Comparison of ENCODE assay signal across 6 cellular contexts in genomic region chr17:75127936-75128335, GRCh38. TPM values are rescaled to one million over a fixed set of nuclear protein-coding genes. Genes with fewer than 3 reads are reported as not detected.
DNase-seq lines count a peak whose midpoint lies in the region; ATAC-seq, FAIRE-seq and TF ChIP-seq lines count a peak whose summit lies in the region.
"Not testable (repeated sequence)": the region's sequence is repeated elsewhere in the genome, so short reads cannot be mapped to it uniquely, and the experiment has no call there.

No MANE protein-coding gene starts in this region.

- H3K27me3 Mint-ChIP-seq in GM23338 (ENCODE audit: insufficient read depth, low read depth, poor library complexity), result peaks cover 21% of the 10 kb centered on the region
- not testable (repeated sequence) for H3K27me3 Mint-ChIP-seq in T-cell; activated T-cell treated with anti-CD3 and anti-CD28 coated beads, Interleukin-2, amount 50 U/mL, for 24 hours; nephron (ENCODE audit: low read depth); type B pancreatic cell

- H3K4ac ChIP-seq in H1 (replicated peaks; ENCODE audit: insufficient read length, low read depth, low read length), result not testable (repeated sequence)

- not testable (repeated sequence) for H2AK5ac ChIP-seq in H1 (ENCODE audit: low read depth, low read length)

- ATAC-seq in GM23338; T-cell (replicated peaks in 1 of 4): not testable (repeated sequence)

- not testable (repeated sequence) for H3K79me2 ChIP-seq in GM23338 (replicated peaks; ENCODE audit: insufficient read depth); H1 (ENCODE audit: control insufficient read depth in 1 of 2, insufficient read depth in 2 of 2, low read length in 2 of 2)

- H2BK15ac ChIP-seq in H1 (ENCODE audit: low read length), result not testable (repeated sequence)

- CTCF ChIA-PET in T-cell (lab: Charles Lee), result interaction anchor here in 1 of 2 donors (0.7 kb wide), 1 partner anchor 16 kb away, joined by 3 read pairs; no protein-coding TSS in a partner anchor
- CTCF ChIA-PET in H1 (lab: Charles Lee; ENCODE audit: partially characterized antibody), result interaction anchor here (0.8 to 12.9 kb wide), 4 partner anchors 8 to 23 kb away, joined by 3 to 239 read pairs (median 24); partner anchors contain the start of gene ARMC7

- not testable (repeated sequence) for H2AFZ ChIP-seq in GM23338; H1 (ENCODE audit: low read length)

- H3K4me3 Mint-ChIP-seq in GM23338, result peak overlapping the region; percentile 32; the same call in 1 of the 3 replicates
- H3K4me3 Mint-ChIP-seq in T-cell, result peak overlapping the region in 1 of 3 donors; percentile 28
- H3K4me3 Mint-ChIP-seq in activated T-cell treated with anti-CD3 and anti-CD28 coated beads, Interleukin-2, amount 50 U/mL, for 24 hours, result not testable (repeated sequence)
- H3K4me3 Mint-ChIP-seq in nephron, result peak overlapping the region; percentile 12 to 69 (median 66)
- H3K4me3 Mint-ChIP-seq in type B pancreatic cell, result peak overlapping the region; percentile 56

- H3K18ac ChIP-seq in H1 (ENCODE audit: extremely low read depth, low read length), result not testable (repeated sequence)

- not testable (repeated sequence) for H3K36me3 ChIP-seq in GM23338 (ENCODE audit: insufficient read depth)
- H3K36me3 ChIP-seq in H1 (ENCODE audit: control insufficient read depth in 2 of 4, insufficient read depth in 4 of 4, low read length in 3 of 4), result peaks cover 0 to 10% (median 6%) of the 10 kb centered on the region in 4 experiments; a peak in 6 of 8 replicates

- not testable (repeated sequence) for FAIRE-seq in H1 (lab: Jason Lieb, UNC)

- H4K20me1 ChIP-seq in GM23338 (replicated peaks; ENCODE audit: insufficient read depth), result not testable (repeated sequence)
- peaks cover 8 to 11% of the 10 kb centered on the region in 2 experiments for H4K20me1 ChIP-seq in H1 (replicated peaks in 1 of 2; ENCODE audit: control insufficient read depth in 1 of 2, insufficient read depth in 2 of 2, low read length in 2 of 2)

- POLR2A ChIA-PET in T-cell (lab: Charles Lee), result not testable (repeated sequence)
- POLR2A ChIA-PET in H1 (lab: Charles Lee; ENCODE audit: partially characterized antibody), result interaction anchor here (0.8 to 13.9 kb wide), 10 partner anchors 10 to 171 kb away, joined by 3 to 134 read pairs (median 6); partner anchors contain the start of genes JPT1 and SLC16A5

- 94% methylated on average over 5 of the region's 5 CpGs; no CpG with 5 or more reads in 1 of the 2 experiments for WGBS in H1 (ENCODE audit: extremely low coverage in 1 of 2, insufficient coverage in 1 of 2, insufficient read length in 1 of 2, insufficient replicate concordance in 2 of 2, low coverage in 1 of 2, low lambda C conversion rate in 2 of 2, missing lambda C conversion rate in 1 of 2), 2 experiments

- DNase-seq in GM23338 (ENCODE audit: low spot score); T-cell; activated T-cell treated with anti-CD3 and anti-CD28 coated beads, Interleukin-2, amount 50 U/mL, for 24 hours; H1 (ENCODE audit: low read depth in 1 of 2, low spot score in 2 of 2); type B pancreatic cell (ENCODE audit: extremely low spot score, unreplicated experiment): not testable (repeated sequence)

- TF ChIP-seq CTCF in GM23338 (conservative IDR thresholded peaks at IDR 0.05; ENCODE audit: low read depth in 2 of 2); H1 (IDR thresholded peaks at IDR 0.05; ENCODE audit: control extremely low read depth in 1 of 3, insufficient read depth in 1 of 3, low read depth in 1 of 3, low read length in 3 of 3); nephron (IDR thresholded peaks at IDR 0.05; ENCODE audit: unreplicated experiment in 3 of 3); type B pancreatic cell (conservative IDR thresholded peaks at IDR 0.05): not testable (repeated sequence)

- not testable (repeated sequence) for H4K5ac ChIP-seq in H1 (ENCODE audit: insufficient read length, low read depth, low read length)

- H3K4me1 Mint-ChIP-seq in GM23338, result peaks cover 14% of the 10 kb centered on the region
- peaks cover 42 to 46% (median 44%) of the 10 kb centered on the region in 3 donors for H3K4me1 Mint-ChIP-seq in T-cell
- peaks cover 45% of the 10 kb centered on the region for H3K4me1 Mint-ChIP-seq in activated T-cell treated with anti-CD3 and anti-CD28 coated beads, Interleukin-2, amount 50 U/mL, for 24 hours (ENCODE audit: low read depth)
- not testable (repeated sequence) for H3K4me1 Mint-ChIP-seq in nephron; type B pancreatic cell (ENCODE audit: unreplicated experiment)

- H3K23me2 ChIP-seq in H1 (ENCODE audit: low read depth, low read length), result not testable (repeated sequence)

- H3K9me3 Mint-ChIP-seq in GM23338; T-cell; activated T-cell treated with anti-CD3 and anti-CD28 coated beads, Interleukin-2, amount 50 U/mL, for 24 hours; nephron; type B pancreatic cell: not testable (repeated sequence)

- H3K56ac ChIP-seq in H1 (replicated peaks; ENCODE audit: insufficient read length, low read depth, low read length), result not testable (repeated sequence)

- not testable (repeated sequence) for H3K23ac ChIP-seq in H1 (ENCODE audit: insufficient read length)

- TF ChIP-seq EP300 in H1 (IDR thresholded peaks at IDR 0.05; ENCODE audit: borderline replicate concordance in 1 of 2, low read depth in 2 of 2, low read length in 2 of 2), result not testable (repeated sequence)

- H3K27me3 ChIP-seq in GM23338 (ENCODE audit: insufficient read depth); H1 (replicated peaks in 1 of 4; ENCODE audit: control insufficient read depth in 3 of 4, extremely low read depth in 1 of 4, insufficient read depth in 3 of 4, low read length in 3 of 4): not testable (repeated sequence)

- H3K9ac ChIP-seq in H1 (replicated peaks in 1 of 4; ENCODE audit: extremely low read depth in 1 of 4, low read depth in 3 of 4, low read length in 3 of 4), result not testable (repeated sequence)

- not testable (repeated sequence) for H3K27ac ChIP-seq in GM23338 (ENCODE audit: low read depth); H1 (ENCODE audit: low read depth, low read length)

- H3F3A ChIP-seq in GM23338 (replicated peaks; ENCODE audit: low read depth), result peaks cover 34% of the 10 kb centered on the region

- H3K9me3 ChIP-seq in H1 (ENCODE audit: insufficient read depth in 2 of 2, low read depth in 1 of 2, low read length in 1 of 2), result not testable (repeated sequence)

- H3K4me2 ChIP-seq in GM23338; H1 (ENCODE audit: insufficient read depth in 1 of 2, low read depth in 2 of 2, low read length in 2 of 2): not testable (repeated sequence)

- H2BK12ac ChIP-seq in H1 (ENCODE audit: low read depth, low read length), result not testable (repeated sequence)

- not testable (repeated sequence) for H3K4me3 ChIP-seq in GM23338; H1 (ENCODE audit: extremely low read depth in 1 of 4, insufficient read depth in 2 of 4, low read depth in 3 of 4, low read length in 4 of 4)

- not testable (repeated sequence) for TF ChIP-seq POLR2A in H1 (IDR thresholded peaks at IDR 0.05; ENCODE audit: control extremely low read depth in 1 of 2, low read depth in 2 of 2, low read length in 2 of 2)

- H3K79me1 ChIP-seq in H1 (ENCODE audit: low read depth, low read length), result not testable (repeated sequence)

- not testable (repeated sequence) for H3K9me2 ChIP-seq in GM23338 (ENCODE audit: insufficient read depth)

- H3K27ac Mint-ChIP-seq in GM23338, nephron: not testable (repeated sequence)
- H3K27ac Mint-ChIP-seq in T-cell, result peak overlapping the region; percentile 56 to 64
- H3K27ac Mint-ChIP-seq in activated T-cell treated with anti-CD3 and anti-CD28 coated beads, Interleukin-2, amount 50 U/mL, for 24 hours, result peak overlapping the region; percentile 55
- H3K27ac Mint-ChIP-seq in type B pancreatic cell, result peak overlapping the region; percentile 39

- not testable (repeated sequence) for H4K91ac ChIP-seq in H1 (replicated peaks; ENCODE audit: insufficient read length, low read length)

- peaks cover 14% of the 10 kb centered on the region for H3K4me1 ChIP-seq in GM23338 (ENCODE audit: insufficient read depth)
- not testable (repeated sequence) for H3K4me1 ChIP-seq in H1 (replicated peaks in 1 of 4; ENCODE audit: control insufficient read depth in 3 of 4, insufficient read depth in 4 of 4, low read length in 3 of 4)

- H3K14ac ChIP-seq in H1 (ENCODE audit: insufficient read length), result not testable (repeated sequence)

- H3K36me3 Mint-ChIP-seq in GM23338 (ENCODE audit: low read depth) (peaks cover 17% of the 10 kb centered on the region), nephron (ENCODE audit: low read depth) (peaks cover 18% of the 10 kb centered on the region)
- not testable (repeated sequence) for H3K36me3 Mint-ChIP-seq in T-cell, type B pancreatic cell
- peaks cover 41% of the 10 kb centered on the region for H3K36me3 Mint-ChIP-seq in activated T-cell treated with anti-CD3 and anti-CD28 coated beads, Interleukin-2, amount 50 U/mL, for 24 hours (ENCODE audit: low read depth)

- not testable (repeated sequence) for H2BK20ac ChIP-seq in H1 (ENCODE audit: low read length)

- TF ChIP-seq RAD21 in H1 (IDR thresholded peaks at IDR 0.05 in 1 of 2, conservative IDR thresholded peaks at IDR 0.05 in 1 of 2; ENCODE audit: low read depth in 2 of 2, low read length in 2 of 2), result not testable (repeated sequence)

- H2BK5ac ChIP-seq in H1 (ENCODE audit: low read depth, low read length), result not testable (repeated sequence)

- not testable (repeated sequence) for H2BK120ac ChIP-seq in H1 (replicated peaks; ENCODE audit: low read depth, low read length)

- H4K8ac ChIP-seq in H1 (ENCODE audit: extremely low read depth, insufficient read depth, low read length), result not testable (repeated sequence)

RNA-seq across cellular contexts. Expression of gene NT5C, which starts 3.6 kb away (rescaled TPM):
- 91.7 and 122 TPM in 2 replicates for total RNA-seq in GM23338 (2014; rRNA removed; shearing (Covaris generic))
- 120 and 134 TPM in 2 replicates for polyA plus RNA-seq in GM23338 (2016; fragmentation: Nextera tagmentation; extraction: Ambion mirVana)
- 10 to 100 TPM; 21.5 to 88.8 (median 70.1) TPM for total RNA-seq in T-cell
- total RNA-seq in H1 (2021; fragmentation: NEBNext Ultra II Directional; extraction: Animal tissue kit (Norgen Biotek cat#: 25700)), result 52.1 and 66.9 TPM in 2 replicates
- polyA plus RNA-seq in H1 (2011; rRNA removed), result 66.4 and 98.6 TPM in 2 replicates
- polyA plus RNA-seq in H1 (2011; cell fraction: cytosol; rRNA removed), result 92.6 TPM
- 145 TPM for polyA plus RNA-seq in H1 (2011; cell fraction: nucleus; rRNA removed)
- polyA plus RNA-seq in H1 (2012, experiment 1 of 2), result 38.9 to 77.9 TPM (median 68.7 TPM) in 4 replicates
- 57.5 TPM for polyA plus RNA-seq in H1 (2012, experiment 2 of 2)
- 69.7 TPM for polyA plus RNA-seq in H1 (2013, experiment 1 of 2)
- 60.6 TPM for polyA plus RNA-seq in H1 (2013, experiment 2 of 2)
- 12.1 and 14.9 TPM in 2 replicates for polyA minus RNA-seq in H1 (2011; rRNA and poly(A)+ RNA removed)
- 16.7 TPM for polyA minus RNA-seq in H1 (2011; cell fraction: cytosol; rRNA and poly(A)+ RNA removed)
- 44.4 TPM for polyA minus RNA-seq in H1 (2011; cell fraction: nucleus; rRNA and poly(A)+ RNA removed)
- total RNA-seq in type B pancreatic cell (ENCODE audit: low replicate concordance), result 33.6 and 40.7 TPM in 2 replicates

RNA-seq across cellular contexts. Expression of gene ARMC7, which starts 18.2 kb away (rescaled TPM):
- 4.5 and 5.6 TPM in 2 replicates for total RNA-seq in GM23338 (2014; rRNA removed; shearing (Covaris generic))
- 6.3 and 8.4 TPM in 2 replicates for polyA plus RNA-seq in GM23338 (2016; fragmentation: Nextera tagmentation; extraction: Ambion mirVana)
- 10 to 100 TPM in 3 of 5 donors, 1 to 10 TPM in 2; 8.9 to 23.9 (median 18.8) TPM for total RNA-seq in T-cell
- total RNA-seq in H1 (2021; fragmentation: NEBNext Ultra II Directional; extraction: Animal tissue kit (Norgen Biotek cat#: 25700)), result 13.6 TPM in 2 replicates
- polyA plus RNA-seq in H1 (2011; rRNA removed), result 9.8 and 12.4 TPM in 2 replicates
- 7.4 TPM for polyA plus RNA-seq in H1 (2011; cell fraction: cytosol; rRNA removed)
- polyA plus RNA-seq in H1 (2011; cell fraction: nucleus; rRNA removed), result 12.7 TPM
- polyA plus RNA-seq in H1 (2012, experiment 1 of 2), result 14.0 to 16.0 TPM (median 14.9 TPM) in 4 replicates
- polyA plus RNA-seq in H1 (2012, experiment 2 of 2), result 13.2 TPM
- 8.2 TPM for polyA plus RNA-seq in H1 (2013, experiment 1 of 2)
- 7.8 TPM for polyA plus RNA-seq in H1 (2013, experiment 2 of 2)
- polyA minus RNA-seq in H1 (2011; rRNA and poly(A)+ RNA removed), result 12.2 and 13.7 TPM in 2 replicates
- 10.2 TPM for polyA minus RNA-seq in H1 (2011; cell fraction: cytosol; rRNA and poly(A)+ RNA removed)
- 12.6 TPM for polyA minus RNA-seq in H1 (2011; cell fraction: nucleus; rRNA and poly(A)+ RNA removed)
- 14.0 and 19.7 TPM in 2 replicates for total RNA-seq in type B pancreatic cell (ENCODE audit: low replicate concordance)

RNA-seq across cellular contexts. Expression of gene JPT1, which starts 26.4 kb away (rescaled TPM):
- 249 and 278 TPM in 2 replicates for total RNA-seq in GM23338 (2014; rRNA removed; shearing (Covaris generic))
- 903 and 929 TPM in 2 replicates for polyA plus RNA-seq in GM23338 (2016; fragmentation: Nextera tagmentation; extraction: Ambion mirVana)
- total RNA-seq in T-cell, result 10 to 100 TPM; 28.3 to 55.8 (median 45.4) TPM
- 340 and 369 TPM in 2 replicates for total RNA-seq in H1 (2021; fragmentation: NEBNext Ultra II Directional; extraction: Animal tissue kit (Norgen Biotek cat#: 25700))
- polyA plus RNA-seq in H1 (2011; rRNA removed), result 154 and 216 TPM in 2 replicates
- polyA plus RNA-seq in H1 (2011; cell fraction: cytosol; rRNA removed), result 246 TPM
- polyA plus RNA-seq in H1 (2011; cell fraction: nucleus; rRNA removed), result 206 TPM
- polyA plus RNA-seq in H1 (2012, experiment 1 of 2), result 377 to 556 TPM (median 531 TPM) in 4 replicates
- 362 TPM for polyA plus RNA-seq in H1 (2012, experiment 2 of 2)
- 569 TPM for polyA plus RNA-seq in H1 (2013, experiment 1 of 2)
- polyA plus RNA-seq in H1 (2013, experiment 2 of 2), result 579 TPM
- 42.8 and 65.0 TPM in 2 replicates for polyA minus RNA-seq in H1 (2011; rRNA and poly(A)+ RNA removed)
- polyA minus RNA-seq in H1 (2011; cell fraction: cytosol; rRNA and poly(A)+ RNA removed), result 249 TPM
- 83.5 TPM for polyA minus RNA-seq in H1 (2011; cell fraction: nucleus; rRNA and poly(A)+ RNA removed)
- 136 and 170 TPM in 2 replicates for total RNA-seq in type B pancreatic cell (ENCODE audit: low replicate concordance)

RNA-seq across cellular contexts. Expression of gene SLC16A5, which starts 40.2 kb away (rescaled TPM):
- 30.1 and 40.0 TPM in 2 replicates for total RNA-seq in GM23338 (2014; rRNA removed; shearing (Covaris generic))
- polyA plus RNA-seq in GM23338 (2016; fragmentation: Nextera tagmentation; extraction: Ambion mirVana) (5.0 and 7.3 TPM in 2 replicates), H1 (2011; rRNA removed) (34.7 and 54.8 TPM in 2 replicates)
- total RNA-seq in T-cell (10 to 100 TPM in 4 of 5 donors, 1 to 10 TPM in 1; 9.1 to 24.3 (median 16.8) TPM), type B pancreatic cell (ENCODE audit: low replicate concordance) (16.4 and 42.0 TPM in 2 replicates)
- total RNA-seq in H1 (2021; fragmentation: NEBNext Ultra II Directional; extraction: Animal tissue kit (Norgen Biotek cat#: 25700)), result 16.6 and 17.1 TPM in 2 replicates
- polyA plus RNA-seq in H1 (2011; cell fraction: cytosol; rRNA removed), result 28.9 TPM
- 82.9 TPM for polyA plus RNA-seq in H1 (2011; cell fraction: nucleus; rRNA removed)
- 14.3 to 26.5 TPM (median 20.8 TPM) in 4 replicates for polyA plus RNA-seq in H1 (2012, experiment 1 of 2)
- 12.9 TPM for polyA plus RNA-seq in H1 (2012, experiment 2 of 2)
- polyA plus RNA-seq in H1 (2013, experiment 1 of 2), result 22.7 TPM
- 21.6 TPM for polyA plus RNA-seq in H1 (2013, experiment 2 of 2)
- 15.2 and 17.8 TPM in 2 replicates for polyA minus RNA-seq in H1 (2011; rRNA and poly(A)+ RNA removed)
- 11.3 TPM for polyA minus RNA-seq in H1 (2011; cell fraction: cytosol; rRNA and poly(A)+ RNA removed)
- 24.1 TPM for polyA minus RNA-seq in H1 (2011; cell fraction: nucleus; rRNA and poly(A)+ RNA removed)

RNA-seq across cellular contexts. Expression of gene SUMO2, which starts 54.8 kb away (rescaled TPM):
- 133 and 139 TPM in 2 replicates for total RNA-seq in GM23338 (2014; rRNA removed; shearing (Covaris generic))
- 784 and 890 TPM in 2 replicates for polyA plus RNA-seq in GM23338 (2016; fragmentation: Nextera tagmentation; extraction: Ambion mirVana)
- total RNA-seq in T-cell, result 100 to 1,000 TPM; 239 to 284 (median 269) TPM
- 779 and 788 TPM in 2 replicates for total RNA-seq in H1 (2021; fragmentation: NEBNext Ultra II Directional; extraction: Animal tissue kit (Norgen Biotek cat#: 25700))
- 91.0 and 184 TPM in 2 replicates for polyA plus RNA-seq in H1 (2011; rRNA removed)
- 162 TPM for polyA plus RNA-seq in H1 (2011; cell fraction: cytosol; rRNA removed)
- 61.2 TPM for polyA plus RNA-seq in H1 (2011; cell fraction: nucleus; rRNA removed)
- polyA plus RNA-seq in H1 (2012, experiment 1 of 2), result 273 to 655 TPM (median 511 TPM) in 4 replicates
- 97.2 TPM for polyA plus RNA-seq in H1 (2012, experiment 2 of 2)
- polyA plus RNA-seq in H1 (2013, experiment 1 of 2), result 253 TPM
- 265 TPM for polyA plus RNA-seq in H1 (2013, experiment 2 of 2)
- polyA minus RNA-seq in H1 (2011; rRNA and poly(A)+ RNA removed), result 88.0 and 91.8 TPM in 2 replicates
- polyA minus RNA-seq in H1 (2011; cell fraction: cytosol; rRNA and poly(A)+ RNA removed), result 284 TPM
- polyA minus RNA-seq in H1 (2011; cell fraction: nucleus; rRNA and poly(A)+ RNA removed), result 41.9 TPM
- total RNA-seq in type B pancreatic cell (ENCODE audit: low replicate concordance), result 465 and 602 TPM in 2 replicates
